Comparison of ENCODE assay signal across 8 cellular contexts in the genomic region with DNA sequence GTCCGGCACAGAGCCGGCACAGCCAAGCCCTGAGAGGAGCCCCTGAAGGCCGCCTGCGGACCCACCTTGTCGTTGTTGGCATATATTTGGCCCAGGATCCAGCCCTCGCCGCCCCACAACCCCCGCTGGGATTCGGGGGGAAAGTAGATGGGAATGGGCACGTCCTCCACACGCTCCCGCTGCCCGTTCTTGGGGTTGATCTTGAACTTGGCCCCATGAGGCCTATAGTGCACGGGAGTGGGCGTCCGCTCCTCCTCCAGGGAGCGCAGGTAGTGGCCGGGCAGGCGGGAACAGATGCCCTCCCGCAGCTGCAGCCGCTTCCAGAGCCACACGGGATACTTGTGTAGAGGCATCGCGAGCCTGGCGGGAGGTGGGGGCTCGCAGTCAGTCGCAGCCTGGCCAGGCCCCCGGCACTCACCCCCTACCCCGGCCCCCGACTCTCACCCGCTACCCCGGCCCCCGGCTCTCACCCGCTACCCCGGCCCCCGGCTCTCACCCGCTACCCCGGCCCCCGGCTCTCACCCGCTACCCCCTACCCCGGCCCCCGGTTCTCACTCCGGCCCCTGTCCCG. TPM values are rescaled to one million over a fixed set of nuclear protein-coding genes. Genes with fewer than 3 reads are reported as not detected.
DNase-seq lines count a peak whose midpoint lies in the region; ATAC-seq, FAIRE-seq and TF ChIP-seq lines count a peak whose summit lies in the region.

No MANE protein-coding gene starts in this region.

- peaks cover 4% of the 10 kb centered on the region for H3K36me3 Mint-ChIP-seq in neural progenitor cell

- TF ChIP-seq POLR2A in endothelial cell of umbilical vein (IDR thresholded peaks at IDR 0.05; ENCODE audit: low read depth, low read length): no peak

- dilution Hi-C loops in endothelial cell of umbilical vein (cut with MboI; ENCODE audit: extremely low pct_ligation_motif_present, low sequenced_read_pairs): no loop called here

- H3K4me3 ChIP-seq in endothelial cell of umbilical vein (replicated peaks in 1 of 3; ENCODE audit: insufficient read depth in 1 of 3, low read depth in 1 of 3, low read length in 3 of 3) (peak overlapping the region in 1 of 3 experiments; percentile 47), neural progenitor cell (peak overlapping the region; percentile 46)

- H3K79me2 ChIP-seq in endothelial cell of umbilical vein (ENCODE audit: control insufficient read depth, insufficient read depth, low read length) (no peaks in the 10 kb centered on the region), neural progenitor cell (ENCODE audit: low read depth) (no peaks in the 10 kb centered on the region)

- no peaks in the 10 kb centered on the region for H3K9me1 ChIP-seq in endothelial cell of umbilical vein (replicated peaks; ENCODE audit: control insufficient read depth, extremely low read depth, insufficient read depth, low read length)

- H3K27ac Mint-ChIP-seq in neural progenitor cell: no peak overlapping the region

- no peak for FAIRE-seq in endothelial cell of umbilical vein (lab: Jason Lieb, UNC)

- no peaks in the 10 kb centered on the region for H3K27me3 ChIP-seq in endothelial cell of umbilical vein (ENCODE audit: control insufficient read depth in 2 of 2, insufficient read depth in 2 of 2, low read length in 2 of 2)
- no peaks in the 10 kb centered on the region for H3K27me3 ChIP-seq in neural progenitor cell

- CTCF ChIA-PET in endothelial cell of umbilical vein (lab: Charles Lee): interaction anchor here (0.8 to 1.8 kb wide), 5 partner anchors 8 to 265 kb away, joined by 3 to 13 read pairs (median 4); partner anchors contain the start of gene AXIN1

- peaks cover 8% of the 10 kb centered on the region for H3K4me1 ChIP-seq in endothelial cell of umbilical vein (ENCODE audit: control insufficient read depth, extremely low read depth, insufficient read depth, low read length)
- H3K4me1 ChIP-seq in neural progenitor cell: peaks cover 4% of the 10 kb centered on the region

- no TSS peak for BruUV-seq in endothelial cell of umbilical vein (replicated peaks; lab: Mats Ljungman, UMichigan)

- H2AFZ ChIP-seq in endothelial cell of umbilical vein (ENCODE audit: low read depth, low read length): no peak overlapping the region
- H2AFZ ChIP-seq in neural progenitor cell (replicated peaks): no peak overlapping the region

- H3K4me2 ChIP-seq in endothelial cell of umbilical vein (ENCODE audit: insufficient read depth, low read length) (peak overlapping the region; percentile 39), neural progenitor cell (peak overlapping the region; percentile 74)

- no peaks in the 10 kb centered on the region for H3K9me3 Mint-ChIP-seq in neural progenitor cell

- peaks cover 5% of the 10 kb centered on the region for H3F3A ChIP-seq in neural progenitor cell (ENCODE audit: low read depth)

- H3K27ac ChIP-seq in C4-2B (peak overlapping the region; percentile 5; the same call in 1 of the 2 replicates), endothelial cell of umbilical vein (ENCODE audit: insufficient read depth, low read depth, low read length) (no peak overlapping the region), neural progenitor cell (no peak overlapping the region), substantia nigra (ENCODE audit: low read depth, low read length, poor library complexity, severe bottlenecking) (no peak overlapping the region)

- intact Hi-C loops in endothelial cell of umbilical vein (cut with micrococcal nuclease): loop anchor here (1.0 kb wide), 2 partner anchors 11 to 17 kb away; partner anchors contain the start of gene PGAP6

- peaks cover 9% of the 10 kb centered on the region for H3K4me1 Mint-ChIP-seq in neural progenitor cell

- no peaks in the 10 kb centered on the region for H4K20me1 ChIP-seq in endothelial cell of umbilical vein (replicated peaks; ENCODE audit: control insufficient read depth, extremely low read depth, insufficient read depth, low read length)
- peaks cover 14% of the 10 kb centered on the region for H4K20me1 ChIP-seq in neural progenitor cell (ENCODE audit: low read depth)

- peaks cover 7 to 47% of the 10 kb centered on the region in 2 experiments for H3K36me3 ChIP-seq in endothelial cell of umbilical vein (ENCODE audit: control insufficient read depth in 2 of 2, extremely low read depth in 1 of 2, insufficient read depth in 2 of 2, low read length in 2 of 2)
- H3K36me3 ChIP-seq in neural progenitor cell: no peaks in the 10 kb centered on the region

- no peaks in the 10 kb centered on the region for H3K9me3 ChIP-seq in endothelial cell of umbilical vein (replicated peaks; ENCODE audit: control insufficient read depth, insufficient read depth, low read length)
- H3K9me3 ChIP-seq in neural progenitor cell (ENCODE audit: low read depth): no peaks in the 10 kb centered on the region

- H3K4me3 Mint-ChIP-seq in neural progenitor cell: peak overlapping the region; percentile 77

- TF ChIP-seq CTCF in C4-2B (conservative IDR thresholded peaks at IDR 0.05) (no peak), endothelial cell of umbilical vein (IDR thresholded peaks at IDR 0.05; ENCODE audit: extremely low read depth in 1 of 2, insufficient read depth in 1 of 2, low read depth in 1 of 2, low read length in 2 of 2) (no peak), neural progenitor cell (IDR thresholded peaks at IDR 0.05) (no peak)

- DNase-seq in NCI-H69 (lab: John Stamatoyannopoulos, UW) (peak; percentile 24), endothelial cell of umbilical vein (ENCODE audit: low read depth, low spot score) (no peak), neural progenitor cell (ENCODE audit: low spot score) (peak; percentile 47), hepatic stellate cell (ENCODE audit: low spot score) (no peak), substantia nigra (lab: John Stamatoyannopoulos, UW) (no peak), D341Med (ENCODE audit: low spot score) (no peak)

- POLR2A ChIA-PET in endothelial cell of umbilical vein (lab: Charles Lee): no interaction called here

- no peak for ATAC-seq in GM18909 (IDR thresholded peaks at IDR 0.05; ENCODE audit: poor library complexity, unreplicated experiment)

- H3K9ac ChIP-seq in endothelial cell of umbilical vein (replicated peaks; ENCODE audit: extremely low read depth, insufficient read depth, low read length) (no peak overlapping the region), neural progenitor cell (no peak overlapping the region)

- peaks cover 3% of the 10 kb centered on the region for H3K27me3 Mint-ChIP-seq in neural progenitor cell (ENCODE audit: insufficient read depth, low read depth)

RNA-seq across cellular contexts. Expression of gene MRPL28, which starts 0.4 kb away (rescaled TPM):
- 86.3 and 104 TPM in 2 replicates for total RNA-seq in endothelial cell of umbilical vein
- 180 and 198 TPM in 2 replicates for polyA plus RNA-seq in endothelial cell of umbilical vein
- 158 and 211 TPM in 2 replicates for polyA plus RNA-seq in endothelial cell of umbilical vein (2011; cell fraction: cytosol; rRNA removed)
- 82.8 and 92.3 TPM in 2 replicates for polyA plus RNA-seq in endothelial cell of umbilical vein (2011; cell fraction: nucleus; rRNA removed)
- polyA plus RNA-seq in endothelial cell of umbilical vein (2012): 88.7 and 102 TPM in 2 replicates
- polyA minus RNA-seq in endothelial cell of umbilical vein: 57.6 and 61.2 TPM in 2 replicates
- polyA minus RNA-seq in endothelial cell of umbilical vein (2011; cell fraction: cytosol; rRNA and poly(A)+ RNA removed): 48.4 TPM
- polyA minus RNA-seq in endothelial cell of umbilical vein (2011; cell fraction: nucleus; rRNA and poly(A)+ RNA removed): 10.6 and 16.3 TPM in 2 replicates
- 82.2 and 138 TPM in 2 replicates for total RNA-seq in neural progenitor cell (ENCODE audit: low replicate concordance)

RNA-seq across cellular contexts. Expression of gene PGAP6, which starts 11.8 kb away (rescaled TPM):
- total RNA-seq in endothelial cell of umbilical vein (88.1 and 89.8 TPM in 2 replicates), neural progenitor cell (ENCODE audit: low replicate concordance) (16.7 and 49.5 TPM in 2 replicates)
- 365 and 484 TPM in 2 replicates for polyA plus RNA-seq in endothelial cell of umbilical vein
- 169 and 201 TPM in 2 replicates for polyA plus RNA-seq in endothelial cell of umbilical vein (2011; cell fraction: cytosol; rRNA removed)
- polyA plus RNA-seq in endothelial cell of umbilical vein (2011; cell fraction: nucleus; rRNA removed): 127 and 155 TPM in 2 replicates
- 90.7 and 148 TPM in 2 replicates for polyA plus RNA-seq in endothelial cell of umbilical vein (2012)
- 166 and 233 TPM in 2 replicates for polyA minus RNA-seq in endothelial cell of umbilical vein
- polyA minus RNA-seq in endothelial cell of umbilical vein (2011; cell fraction: cytosol; rRNA and poly(A)+ RNA removed): 27.0 TPM
- 51.9 and 54.7 TPM in 2 replicates for polyA minus RNA-seq in endothelial cell of umbilical vein (2011; cell fraction: nucleus; rRNA and poly(A)+ RNA removed)

RNA-seq across cellular contexts. Expression of gene AXIN1, which starts 17.4 kb away (rescaled TPM):
- total RNA-seq in endothelial cell of umbilical vein (21.1 and 21.9 TPM in 2 replicates), neural progenitor cell (ENCODE audit: low replicate concordance) (19.6 and 35.4 TPM in 2 replicates)
- polyA plus RNA-seq in endothelial cell of umbilical vein: 8.0 and 8.3 TPM in 2 replicates
- polyA plus RNA-seq in endothelial cell of umbilical vein (2011; cell fraction: cytosol; rRNA removed): 9.3 and 11.9 TPM in 2 replicates
- 16.8 and 17.6 TPM in 2 replicates for polyA plus RNA-seq in endothelial cell of umbilical vein (2011; cell fraction: nucleus; rRNA removed)
- 11.3 and 17.0 TPM in 2 replicates for polyA plus RNA-seq in endothelial cell of umbilical vein (2012)
- 7.0 and 8.0 TPM in 2 replicates for polyA minus RNA-seq in endothelial cell of umbilical vein
- polyA minus RNA-seq in endothelial cell of umbilical vein (2011; cell fraction: cytosol; rRNA and poly(A)+ RNA removed): 21.3 TPM
- polyA minus RNA-seq in endothelial cell of umbilical vein (2011; cell fraction: nucleus; rRNA and poly(A)+ RNA removed): 7.1 and 8.7 TPM in 2 replicates

RNA-seq across cellular contexts. Expression of gene NME4, which starts 27.0 kb away (rescaled TPM):
- total RNA-seq in endothelial cell of umbilical vein: 166 and 170 TPM in 2 replicates
- polyA plus RNA-seq in endothelial cell of umbilical vein: 264 and 412 TPM in 2 replicates
- polyA plus RNA-seq in endothelial cell of umbilical vein (2011; cell fraction: cytosol; rRNA removed): 190 and 214 TPM in 2 replicates
- 111 and 145 TPM in 2 replicates for polyA plus RNA-seq in endothelial cell of umbilical vein (2011; cell fraction: nucleus; rRNA removed)
- polyA plus RNA-seq in endothelial cell of umbilical vein (2012): 180 and 258 TPM in 2 replicates
- 70.2 and 79.0 TPM in 2 replicates for polyA minus RNA-seq in endothelial cell of umbilical vein
- 15.6 TPM for polyA minus RNA-seq in endothelial cell of umbilical vein (2011; cell fraction: cytosol; rRNA and poly(A)+ RNA removed)
- polyA minus RNA-seq in endothelial cell of umbilical vein (2011; cell fraction: nucleus; rRNA and poly(A)+ RNA removed): 21.5 and 33.0 TPM in 2 replicates
- 93.3 and 236 TPM in 2 replicates for total RNA-seq in neural progenitor cell (ENCODE audit: low replicate concordance)

RNA-seq across cellular contexts. Expression of gene DECR2, which starts 31.7 kb away (rescaled TPM):
- total RNA-seq in endothelial cell of umbilical vein (23.1 and 28.3 TPM in 2 replicates), neural progenitor cell (ENCODE audit: low replicate concordance) (7.1 and 24.3 TPM in 2 replicates)
- polyA plus RNA-seq in endothelial cell of umbilical vein: 46.5 and 61.7 TPM in 2 replicates
- 19.8 and 30.3 TPM in 2 replicates for polyA plus RNA-seq in endothelial cell of umbilical vein (2011; cell fraction: cytosol; rRNA removed)
- polyA plus RNA-seq in endothelial cell of umbilical vein (2011; cell fraction: nucleus; rRNA removed): 82.4 and 87.1 TPM in 2 replicates
- polyA plus RNA-seq in endothelial cell of umbilical vein (2012): 16.7 and 26.2 TPM in 2 replicates
- 13.3 and 20.1 TPM in 2 replicates for polyA minus RNA-seq in endothelial cell of umbilical vein
- polyA minus RNA-seq in endothelial cell of umbilical vein (2011; cell fraction: cytosol; rRNA and poly(A)+ RNA removed): 17.4 TPM
- polyA minus RNA-seq in endothelial cell of umbilical vein (2011; cell fraction: nucleus; rRNA and poly(A)+ RNA removed): 12.1 and 15.1 TPM in 2 replicates

Comparison
In these comparisons a context has a peak if more than half of its experiments do, and no peak if none do; other contexts are left out.
1. DNase-seq: peak in NCI-H69 (single experiment) and neural progenitor cell (single experiment); none in endothelial cell of umbilical vein (single experiment), hepatic stellate cell (single experiment), substantia nigra (0 of 49) and D341Med (single experiment).